1 cellular context compared by ENCODE assay signal in genomic region chr5:37792976-37793328, GRCh38.
TF ChIP-seq lines count a peak whose summit lies in the region.

No MANE protein-coding gene starts in this region.

TF ChIP-seq in IMR-90, 13 proteins besides CTCF, POLR2A, EP300 and RAD21 (continued from another document):
- TF ChIP-seq, protein P1, sequence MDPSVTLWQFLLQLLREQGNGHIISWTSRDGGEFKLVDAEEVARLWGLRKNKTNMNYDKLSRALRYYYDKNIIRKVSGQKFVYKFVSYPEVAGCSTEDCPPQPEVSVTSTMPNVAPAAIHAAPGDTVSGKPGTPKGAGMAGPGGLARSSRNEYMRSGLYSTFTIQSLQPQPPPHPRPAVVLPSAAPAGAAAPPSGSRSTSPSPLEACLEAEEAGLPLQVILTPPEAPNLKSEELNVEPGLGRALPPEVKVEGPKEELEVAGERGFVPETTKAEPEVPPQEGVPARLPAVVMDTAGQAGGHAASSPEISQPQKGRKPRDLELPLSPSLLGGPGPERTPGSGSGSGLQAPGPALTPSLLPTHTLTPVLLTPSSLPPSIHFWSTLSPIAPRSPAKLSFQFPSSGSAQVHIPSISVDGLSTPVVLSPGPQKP (IDR thresholded peaks at IDR 0.05; ENCODE audit: borderline replicate concordance, low read depth, low read length): no peak
- no peak for TF ChIP-seq RFX5 (IDR thresholded peaks at IDR 0.05; ENCODE audit: low read depth, low read length)
- TF ChIP-seq CEBPB (IDR thresholded peaks at IDR 0.05; ENCODE audit: low read depth, low read length): peak; percentile 85
- no peak for TF ChIP-seq SMC3 (IDR thresholded peaks at IDR 0.05; ENCODE audit: low read depth, low read length)
- no peak for TF ChIP-seq CHD1 (IDR thresholded peaks at IDR 0.05; ENCODE audit: low read depth, low read length)
- TF ChIP-seq FOS (IDR thresholded peaks at IDR 0.05; ENCODE audit: low read depth, low read length): peak; percentile 67; the same call in 1 of the 2 replicates
- TF ChIP-seq MAFK (IDR thresholded peaks at IDR 0.05; ENCODE audit: low read depth, low read length): no peak
- no peak for TF ChIP-seq MXI1 (IDR thresholded peaks at IDR 0.05; ENCODE audit: borderline replicate concordance, low read depth, low read length)
- TF ChIP-seq USF2 (IDR thresholded peaks at IDR 0.05; ENCODE audit: low read depth, low read length): no peak
- no peak for TF ChIP-seq NFE2L2 (IDR thresholded peaks at IDR 0.05; ENCODE audit: low read depth, low read length)
- TF ChIP-seq BHLHE40 (IDR thresholded peaks at IDR 0.05; ENCODE audit: low read depth, low read length): no peak
- TF ChIP-seq RCOR1 (IDR thresholded peaks at IDR 0.05; ENCODE audit: insufficient replicate concordance, low read length): peak; percentile 65
